ENCODE assay signal across 20 cellular contexts in the genomic region with DNA sequence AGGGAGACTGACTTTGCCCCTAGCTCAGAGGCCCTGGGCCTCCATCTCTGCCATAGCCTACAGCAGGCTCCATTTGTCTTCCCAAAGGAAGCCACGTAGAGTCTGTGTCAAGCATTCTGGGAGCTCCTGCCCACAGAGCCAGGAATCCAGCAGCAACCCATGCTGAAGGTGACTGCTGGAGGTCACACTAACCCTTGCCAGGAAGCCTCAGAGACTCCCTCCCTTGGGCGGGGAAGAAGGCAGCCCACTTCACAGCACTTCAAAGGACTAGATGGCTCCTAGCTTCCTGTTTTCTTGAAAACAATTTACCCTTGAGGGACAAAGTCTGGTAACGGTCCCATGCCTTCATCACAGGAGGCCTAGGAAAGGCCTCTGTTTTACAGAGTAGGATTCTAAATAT. TPM values are rescaled to one million over a fixed set of nuclear protein-coding genes. Genes with fewer than 3 reads are reported as not detected.
DNase-seq lines count a peak whose midpoint lies in the region; TF ChIP-seq lines count a peak whose summit lies in the region.
"Had no signal": no experiment of that assay in that cellular context is flagged by ENCODE, and none has a peak within 500 bp of the region (broad histone marks: within the 10 kb centered on the region; RNA-seq: fewer than 3 reads in every experiment).

No MANE protein-coding gene starts in this region.

- CTCF ChIA-PET in activated naive CD4-positive, alpha-beta T cell treated with anti-CD3 and anti-CD28 coated beads, Interleukin-2, amount 10 ng/mL, durations not matched to agents 7 days and 5 days (lab: Charles Lee), result no interaction called here

- no peak for TF ChIP-seq CTCF in ovary (IDR thresholded peaks at IDR 0.05)
- no peak for TF ChIP-seq CTCF in uterus (IDR thresholded peaks at IDR 0.05)

- H3K36me3 Mint-ChIP-seq in activated naive CD4-positive, alpha-beta T cell treated with anti-CD3 and anti-CD28 coated beads, Interleukin-2, amount 10 ng/mL, durations not matched to agents 7 days and 5 days, result peaks cover 2% of the 10 kb centered on the region
- H3K36me3 Mint-ChIP-seq: CD8-positive, alpha-beta T cell had no signal

- intact Hi-C loops in ovary (cut with DNase I), result loop anchor here in 1 of 4 donors (10.0 kb wide), 1 partner anchor 60 kb away; no protein-coding TSS in a partner anchor
- intact Hi-C loops in uterus (cut with DNase I; ENCODE audit: low total_unique reads), result no loop called here

- H3K4me3 ChIP-seq in ovary (no peak overlapping the region), uterus (no peak overlapping the region)
- H3K4me3 ChIP-seq: upper lobe of right lung had no signal

- H3K27me3 Mint-ChIP-seq in activated naive CD4-positive, alpha-beta T cell treated with anti-CD3 and anti-CD28 coated beads, Interleukin-2, amount 10 ng/mL, durations not matched to agents 7 days and 5 days, result peaks cover 7% of the 10 kb centered on the region
- H3K27me3 Mint-ChIP-seq: progenitor cell of endocrine pancreas had no signal

- H3K27ac Mint-ChIP-seq in activated naive CD4-positive, alpha-beta T cell treated with anti-CD3 and anti-CD28 coated beads, Interleukin-2, amount 10 ng/mL, durations not matched to agents 7 days and 5 days, result peak overlapping the region; percentile 73
- H3K27ac Mint-ChIP-seq: CD8-positive, alpha-beta T cell; progenitor cell of endocrine pancreas had no signal

- TF ChIP-seq EP300 in ovary (IDR thresholded peaks at IDR 0.05), result no peak

- H3K27me3 ChIP-seq in ovary (no peaks in the 10 kb centered on the region), uterus (no peaks in the 10 kb centered on the region)
- H3K27me3 ChIP-seq: upper lobe of right lung had no signal

- H3K4me3 Mint-ChIP-seq in activated naive CD4-positive, alpha-beta T cell treated with anti-CD3 and anti-CD28 coated beads, Interleukin-2, amount 10 ng/mL, durations not matched to agents 7 days and 5 days, result no peak overlapping the region
- H3K4me3 Mint-ChIP-seq: CD8-positive, alpha-beta T cell had no signal

- TF ChIP-seq POLR2A in ovary (IDR thresholded peaks at IDR 0.05), result no peak
- TF ChIP-seq POLR2A in uterus (IDR thresholded peaks at IDR 0.05), result no peak

- H3K4me1 ChIP-seq in ovary (ENCODE audit: insufficient read depth) (peaks cover 24% of the 10 kb centered on the region), uterus (peaks cover 11 to 12% of the 10 kb centered on the region in 2 donors)

- H3K9me3 Mint-ChIP-seq in activated naive CD4-positive, alpha-beta T cell treated with anti-CD3 and anti-CD28 coated beads, Interleukin-2, amount 10 ng/mL, durations not matched to agents 7 days and 5 days, result no peaks in the 10 kb centered on the region
- H3K9me3 Mint-ChIP-seq: CD8-positive, alpha-beta T cell had no signal

- H3K36me3 ChIP-seq in ovary (no peaks in the 10 kb centered on the region), uterus (no peaks in the 10 kb centered on the region)
- H3K36me3 ChIP-seq: upper lobe of right lung had no signal

- no peaks in the 10 kb centered on the region for H3K9me3 ChIP-seq in ovary
- H3K9me3 ChIP-seq in uterus, result no peaks in the 10 kb centered on the region
- H3K9me3 ChIP-seq: upper lobe of right lung had no signal

- peaks cover 33% of the 10 kb centered on the region for H3K4me1 Mint-ChIP-seq in activated naive CD4-positive, alpha-beta T cell treated with anti-CD3 and anti-CD28 coated beads, Interleukin-2, amount 10 ng/mL, durations not matched to agents 7 days and 5 days

- 46 to 61% (median 59%) methylated on average over 3 of the region's 3 CpGs for WGBS in ovary, 3 donors

- DNase-seq in activated naive CD4-positive, alpha-beta T cell treated with anti-CD3 and anti-CD28 coated beads, Interleukin-2, amount 10 ng/mL, durations not matched to agents 7 days and 5 days, result no peak
- no peak for DNase-seq in activated naive CD4-positive, alpha-beta T cell (lab: John Stamatoyannopoulos, UW)
- peak in 2 of 5 donors; percentile 29 to 30 for DNase-seq in ovary
- no peak for DNase-seq in uterus
- no peak for DNase-seq in dermis blood vessel endothelial cell
- no peak for DNase-seq in NCI-H345 treated with DMSO at 0.1 percent for 48 hours (lab: John Stamatoyannopoulos, UW; ENCODE audit: unreplicated experiment)
- no peak for DNase-seq in cerebellar cortex (ENCODE audit: low spot score)
- DNase-seq: ACHN; activated gamma-delta T cell treated with Interleukin-2 at 50 U/mL for 16 hours; CD8-positive, alpha-beta T cell; foreskin fibroblast; H7; NCI-H187; NCI-H526; upper lobe of right lung had no signal

- H3K27ac ChIP-seq in cingulate gyrus (ENCODE audit: low read depth, low read length) (peak overlapping the region; percentile 82), ovary (peak overlapping the region; percentile 10 to 90), uterus (peak overlapping the region; percentile 73 to 76)
- H3K27ac ChIP-seq: upper lobe of right lung had no signal

RNA-seq across cellular contexts. Expression of a gene that starts 1.7 kb away (rescaled TPM):
- total RNA-seq in ovary, result 10 to 100 TPM in 6 of 7 donors, 1 to 10 TPM in 1; 6.2 to 28.3 (median 13.0) TPM
- 10 to 100 TPM; 11.1 to 11.4 TPM for polyA plus RNA-seq in ovary
- total RNA-seq in uterus, result 10 to 100 TPM in 2 of 4 donors, 1 to 10 TPM in 2; 3.5 to 20.5 (median 9.8) TPM
- 0.51 and 0.56 TPM in 2 replicates for total RNA-seq in dermis blood vessel endothelial cell
- total RNA-seq: activated CD8-positive, alpha-beta memory T cell treated with anti-CD3 and anti-CD28 coated beads for 36 hours; CD8-positive, alpha-beta T cell; Daoy; HT-29 had no signal
